ENCODE assay signal across 1 cellular context in the genomic region with DNA sequence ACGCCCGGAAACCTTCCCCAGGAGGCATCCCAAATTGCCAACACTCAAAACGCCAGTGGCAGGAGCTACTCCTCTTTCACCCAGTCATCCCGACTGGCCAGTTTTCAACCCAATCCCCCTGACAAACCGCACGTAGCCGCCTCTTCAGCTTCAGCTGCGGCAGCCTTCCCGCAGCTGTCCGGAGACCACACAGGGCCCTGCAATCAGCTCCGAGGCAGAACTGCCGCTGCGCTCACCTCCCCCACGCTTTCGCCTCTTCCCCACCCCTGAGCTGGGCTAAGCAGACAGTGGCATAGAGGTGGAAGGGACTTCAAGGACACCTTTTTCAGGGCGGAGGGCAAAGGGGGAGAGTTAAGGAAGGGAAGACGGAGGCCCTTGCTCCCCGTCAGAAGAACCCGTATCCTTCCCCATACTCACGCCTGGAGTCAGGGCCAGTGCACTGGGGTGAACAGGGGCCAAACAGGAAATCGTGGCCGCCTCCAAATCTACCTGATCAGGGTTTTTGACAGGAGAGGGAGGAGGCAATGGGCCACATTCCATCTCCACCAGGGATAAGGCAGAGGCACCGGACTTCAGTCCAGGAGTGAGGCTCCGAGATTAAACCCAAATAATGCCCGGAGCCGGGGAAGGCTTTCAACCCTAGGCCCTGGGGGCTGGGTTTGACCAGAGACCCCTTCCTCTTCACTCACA.
TF ChIP-seq lines count a peak whose summit lies in the region.

No MANE protein-coding gene starts in this region.

TF ChIP-seq in HepG2, 621 proteins besides CTCF, POLR2A, EP300 and RAD21:
- no peak for TF ChIP-seq KLF12 (CRISPR knock-in tag; IDR thresholded peaks at IDR 0.05; ENCODE audit: borderline replicate concordance)
- TF ChIP-seq ARNTL (CRISPR knock-in tag; IDR thresholded peaks at IDR 0.05): no peak
- no peak for TF ChIP-seq ZNF382 (CRISPR knock-in tag; IDR thresholded peaks at IDR 0.05; ENCODE audit: borderline replicate concordance)
- TF ChIP-seq SMAD1 (CRISPR knock-in tag; IDR thresholded peaks at IDR 0.05; ENCODE audit: borderline replicate concordance, low read depth): no peak
- TF ChIP-seq TCF12 (IDR thresholded peaks at IDR 0.05): no peak
- no peak for TF ChIP-seq TCF12 (CRISPR knock-in tag; IDR thresholded peaks at IDR 0.05)
- no peak for TF ChIP-seq SATB2 (CRISPR knock-in tag; IDR thresholded peaks at IDR 0.05)
